ENCODE assay signal across 8 cellular contexts in genomic region chr2:27489498-27490397, GRCh38. TPM values are rescaled to one million over a fixed set of nuclear protein-coding genes. Genes with fewer than 3 reads are reported as not detected.
DNase-seq lines count a peak whose midpoint lies in the region; ATAC-seq and TF ChIP-seq lines count a peak whose summit lies in the region.

A gene with protein sequence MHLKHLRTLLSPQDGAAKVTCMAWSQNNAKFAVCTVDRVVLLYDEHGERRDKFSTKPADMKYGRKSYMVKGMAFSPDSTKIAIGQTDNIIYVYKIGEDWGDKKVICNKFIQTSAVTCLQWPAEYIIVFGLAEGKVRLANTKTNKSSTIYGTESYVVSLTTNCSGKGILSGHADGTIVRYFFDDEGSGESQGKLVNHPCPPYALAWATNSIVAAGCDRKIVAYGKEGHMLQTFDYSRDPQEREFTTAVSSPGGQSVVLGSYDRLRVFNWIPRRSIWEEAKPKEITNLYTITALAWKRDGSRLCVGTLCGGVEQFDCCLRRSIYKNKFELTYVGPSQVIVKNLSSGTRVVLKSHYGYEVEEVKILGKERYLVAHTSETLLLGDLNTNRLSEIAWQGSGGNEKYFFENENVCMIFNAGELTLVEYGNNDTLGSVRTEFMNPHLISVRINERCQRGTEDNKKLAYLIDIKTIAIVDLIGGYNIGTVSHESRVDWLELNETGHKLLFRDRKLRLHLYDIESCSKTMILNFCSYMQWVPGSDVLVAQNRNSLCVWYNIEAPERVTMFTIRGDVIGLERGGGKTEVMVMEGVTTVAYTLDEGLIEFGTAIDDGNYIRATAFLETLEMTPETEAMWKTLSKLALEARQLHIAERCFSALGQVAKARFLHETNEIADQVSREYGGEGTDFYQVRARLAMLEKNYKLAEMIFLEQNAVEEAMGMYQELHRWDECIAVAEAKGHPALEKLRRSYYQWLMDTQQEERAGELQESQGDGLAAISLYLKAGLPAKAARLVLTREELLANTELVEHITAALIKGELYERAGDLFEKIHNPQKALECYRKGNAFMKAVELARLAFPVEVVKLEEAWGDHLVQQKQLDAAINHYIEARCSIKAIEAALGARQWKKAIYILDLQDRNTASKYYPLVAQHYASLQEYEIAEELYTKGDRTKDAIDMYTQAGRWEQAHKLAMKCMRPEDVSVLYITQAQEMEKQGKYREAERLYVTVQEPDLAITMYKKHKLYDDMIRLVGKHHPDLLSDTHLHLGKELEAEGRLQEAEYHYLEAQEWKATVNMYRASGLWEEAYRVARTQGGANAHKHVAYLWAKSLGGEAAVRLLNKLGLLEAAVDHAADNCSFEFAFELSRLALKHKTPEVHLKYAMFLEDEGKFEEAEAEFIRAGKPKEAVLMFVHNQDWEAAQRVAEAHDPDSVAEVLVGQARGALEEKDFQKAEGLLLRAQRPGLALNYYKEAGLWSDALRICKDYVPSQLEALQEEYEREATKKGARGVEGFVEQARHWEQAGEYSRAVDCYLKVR (N-terminal part only) (minus strand): TSS chr2:27489743. CDS start chr2:27489653, 90 bp downstream.

- peak; percentile 98 for DNase-seq in NCI-H2196 treated with DMSO at 0.1 percent for 48 hours (lab: John Stamatoyannopoulos, UW; ENCODE audit: unreplicated experiment)
- peak; percentile 99 for DNase-seq in WERI-Rb-1
- DNase-seq in breast epithelium (ENCODE audit: low spot score in 2 of 2): peak; percentile 99

- ATAC-seq in GM18873 (IDR thresholded peaks at IDR 0.05; ENCODE audit: low FRiP score, unreplicated experiment) (peak; percentile 88), HG03135 (IDR thresholded peaks at IDR 0.05; ENCODE audit: unreplicated experiment) (peak; percentile 93)

- peaks cover 8% of the 10 kb centered on the region for H3K4me1 ChIP-seq in ACC112 (ENCODE audit: control insufficient read depth, insufficient read depth, low read length, unreplicated experiment)
- peaks cover 0 to 1% of the 10 kb centered on the region in 2 donors for H3K4me1 ChIP-seq in breast epithelium
- peaks cover 21% of the 10 kb centered on the region for H3K4me1 ChIP-seq in skeletal muscle satellite cell (ENCODE audit: control insufficient read depth, insufficient read depth, low read length)

- intact Hi-C loops in breast epithelium (cut with DNase I; ENCODE audit: low total_unique reads): no loop called here

- no peak for TF ChIP-seq POLR2A in breast epithelium (IDR thresholded peaks at IDR 0.05)

- H3K27me3 ChIP-seq in ACC112 (ENCODE audit: insufficient read depth, low read length) (no peaks in the 10 kb centered on the region), WERI-Rb-1 (ENCODE audit: insufficient read depth, low read depth, severe bottlenecking) (no peaks in the 10 kb centered on the region), breast epithelium (no peaks in the 10 kb centered on the region), skeletal muscle satellite cell (ENCODE audit: control insufficient read depth, insufficient read depth, low read length) (no peaks in the 10 kb centered on the region)

- H3K27ac ChIP-seq in ACC112 (ENCODE audit: low read depth, low read length) (no peak within 1 kb of the TSS; the same call in 1 of the 2 replicates), WERI-Rb-1 (peak within 1 kb of the TSS; percentile 22), breast epithelium (peak within 1 kb of the TSS; percentile 84 to 88)

- H3K4me3 ChIP-seq in ACC112 (ENCODE audit: low read depth, low read length) (peak within 1 kb of the TSS; percentile 89), WERI-Rb-1 (ENCODE audit: low read depth, low read length) (peak within 1 kb of the TSS; percentile 66), breast epithelium (peak within 1 kb of the TSS; percentile 51 to 72 (median 68)), iPS-18c (ENCODE audit: insufficient read depth, low read depth, low read length) (peak within 1 kb of the TSS; percentile 77), skeletal muscle satellite cell (ENCODE audit: low read length) (peak within 1 kb of the TSS; percentile 77)

- TF ChIP-seq CTCF in WERI-Rb-1 (IDR thresholded peaks at IDR 0.05; ENCODE audit: low read depth, low read length) (no peak), breast epithelium (IDR thresholded peaks at IDR 0.05) (no peak)

- peak within 1 kb of the TSS; percentile 74 for H3K9ac ChIP-seq in skeletal muscle satellite cell (ENCODE audit: low read depth, low read length)

- H3K4me2 ChIP-seq in skeletal muscle satellite cell (ENCODE audit: low read length): peak within 1 kb of the TSS; percentile 92

- H3K36me3 ChIP-seq in ACC112 (ENCODE audit: insufficient read depth, low read length): no peaks in the 10 kb centered on the region
- H3K36me3 ChIP-seq in WERI-Rb-1: no peaks in the 10 kb centered on the region; the same call in 1 of the 2 replicates
- no peaks in the 10 kb centered on the region for H3K36me3 ChIP-seq in breast epithelium
- peaks cover 10% of the 10 kb centered on the region for H3K36me3 ChIP-seq in skeletal muscle satellite cell (ENCODE audit: insufficient read depth, low read length)

- H2AFZ ChIP-seq in ACC112 (ENCODE audit: low read length, unreplicated experiment): peak within 1 kb of the TSS; percentile 91

- no peaks in the 10 kb centered on the region for H3K79me2 ChIP-seq in ACC112 (ENCODE audit: control insufficient read depth, insufficient read depth, low read length, unreplicated experiment)

- H3K9me3 ChIP-seq in WERI-Rb-1 (ENCODE audit: severe bottlenecking) (no peaks in the 10 kb centered on the region), breast epithelium (no peaks in the 10 kb centered on the region), iPS-18c (ENCODE audit: control insufficient read depth, insufficient read depth, low read length) (peaks cover 4% of the 10 kb centered on the region), skeletal muscle satellite cell (replicated peaks; ENCODE audit: low read length) (no peaks in the 10 kb centered on the region)

RNA-seq across cellular contexts. Expression of the gene that starts here (rescaled TPM):
- total RNA-seq in breast epithelium: 10 to 100 TPM; 28.2 to 51.5 (median 32.1) TPM
- total RNA-seq in skeletal muscle satellite cell (2012; rRNA removed): 18.3 and 18.8 TPM in 2 replicates
